In genomic region chr5:37197340-37198050, GRCh38 we compare ENCODE assay signal across 1 cellular context.
TF ChIP-seq lines count a peak whose summit lies in the region.

No MANE protein-coding gene starts in this region.

TF ChIP-seq in K562, 482 proteins besides CTCF, POLR2A, EP300 and RAD21 (continued from another document):
- TF ChIP-seq FOXA3 (CRISPR knock-in tag; conservative IDR thresholded peaks at IDR 0.05 in 1 of 2, IDR thresholded peaks at IDR 0.05 in 1 of 2) = no peak
- TF ChIP-seq ZBTB7A (IDR thresholded peaks at IDR 0.05; ENCODE audit: borderline replicate concordance, control insufficient read depth, low read depth, low read length) = no peak
